31 cellular contexts compared by ENCODE assay signal in the genomic region with DNA sequence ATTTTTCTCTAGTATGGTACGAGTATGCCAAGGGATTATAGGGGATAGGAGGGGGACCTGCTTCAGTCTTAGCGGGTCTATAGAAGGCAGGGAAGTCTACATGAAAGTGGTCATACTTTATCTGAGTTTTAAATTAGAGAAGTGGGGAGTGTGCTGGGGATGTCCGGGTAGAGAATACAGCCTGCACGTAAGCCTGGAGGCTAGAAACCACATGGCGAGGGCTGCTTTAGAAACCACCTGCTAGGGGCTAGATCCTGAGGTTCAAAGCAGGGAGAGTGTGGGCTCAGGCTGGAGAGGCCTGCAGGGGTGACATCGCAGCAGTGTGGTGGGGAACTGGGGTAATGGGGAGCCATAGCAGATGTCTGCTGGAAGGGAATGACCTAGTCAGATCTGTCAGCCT.
DNase-seq lines count a peak whose midpoint lies in the region; ATAC-seq, FAIRE-seq and TF ChIP-seq lines count a peak whose summit lies in the region.
"Had no signal": no experiment of that assay in that cellular context is flagged by ENCODE, and none has a peak within 500 bp of the region (broad histone marks: within the 10 kb centered on the region; RNA-seq: fewer than 3 reads in every experiment).

No MANE protein-coding gene starts in this region.

- CTCF ChIA-PET in GM10248 (lab: Yijun Ruan, JAX): interaction anchor here (1.1 to 3.5 kb wide), 6 partner anchors 9 to 224 kb away, joined by 3 to 11 read pairs (median 8); a partner anchor contains a TSS

- no peak overlapping the region for H3K27ac Mint-ChIP-seq in osteocyte (ENCODE audit: unreplicated experiment)
- H3K27ac Mint-ChIP-seq: activated CD8-positive, alpha-beta T cell treated with anti-CD3 and anti-CD28 coated beads for 36 hours; activated naive CD8-positive, alpha-beta T cell treated with anti-CD3 and anti-CD28 coated beads, Interleukin-2, amount 10 ng/mL, durations not matched to agents 7 days and 5 days; dendritic cell treated with granulocyte-macrophage colony-stimulating factor and Interleukin-4, amounts not matched to agents 40 ng/mL and 50 ng/mL, for 4 days; mesothelial cell of epicardium; stimulated activated naive CD8-positive, alpha-beta T cell treated with anti-CD3 and anti-CD28 coated beads, Interleukin-15, amount 100 ng/mL, for 72 hours had no signal

- DNase-seq in GM10248 (ENCODE audit: extremely low spot score): peak; percentile 53
- DNase-seq in NOMO-1 (lab: John Stamatoyannopoulos, UW; ENCODE audit: unreplicated experiment in 2 of 2): peak; percentile 27 to 37
- no peak for DNase-seq in bronchial epithelial cell (ENCODE audit: low read depth)
- DNase-seq in SW 1271 (lab: John Stamatoyannopoulos, UW): no peak
- DNase-seq in osteocyte (ENCODE audit: extremely low spot score, unreplicated experiment): no peak
- DNase-seq in NK-92 treated with Interleukin-12 subunit alpha and Interleukin-12 subunit beta, amount 100 ng/mL, for 24 hours (lab: John Stamatoyannopoulos, UW): no peak
- DNase-seq: activated CD8-positive, alpha-beta T cell treated with anti-CD3 and anti-CD28 coated beads for 36 hours; activated gamma-delta T cell; activated naive CD8-positive, alpha-beta T cell treated with anti-CD3 and anti-CD28 coated beads, Interleukin-2, amount 10 ng/mL, durations not matched to agents 7 days and 5 days; activated T-cell treated with anti-CD3 and anti-CD28 coated beads for 4 hours; central memory CD4-positive, alpha-beta T cell; foreskin keratinocyte; H7; heart left ventricle; Kasumi-1; naive B cell; NCI-H1092 treated with DMSO at 0.1 percent for 48 hours; NCI-H1930; NCI-H2227 treated with DMSO at 0.1 percent for 48 hours; NCI-H526 treated with DMSO at 0.1 percent for 48 hours; nucleus accumbens; stimulated activated CD4-positive, alpha-beta T cell treated with anti-CD3 and anti-CD28 coated beads, Interleukin-15, amount 100 ng/mL, for 24 hours; stimulated activated naive CD8-positive, alpha-beta T cell treated with anti-CD3 and anti-CD28 coated beads, Interleukin-15, amount 100 ng/mL, for 72 hours had no signal

- no peaks in the 10 kb centered on the region for H3K36me3 ChIP-seq in bronchial epithelial cell (ENCODE audit: control insufficient read depth, insufficient read depth, low read length)
- H3K36me3 ChIP-seq: ascending aorta, esophagus muscularis mucosa, heart left ventricle, vagina had no signal

- no peak overlapping the region for H3K4me3 ChIP-seq in bronchial epithelial cell (ENCODE audit: low read depth, low read length)
- H3K4me3 ChIP-seq: ascending aorta, esophagus muscularis mucosa, heart left ventricle, SK-N-MC, vagina had no signal

- POLR2A ChIA-PET in GM10248 (lab: Yijun Ruan, JAX): no interaction called here

- TF ChIP-seq CTCF in GM10248 (IDR thresholded peaks at IDR 0.05; ENCODE audit: control extremely low read depth, extremely low read depth, low read depth, missing control alignments) (no peak), bronchial epithelial cell (IDR thresholded peaks at IDR 0.05; ENCODE audit: insufficient read depth, low read length, severe bottlenecking) (no peak), osteocyte (IDR thresholded peaks at IDR 0.05) (no peak)

- H3K27me3 ChIP-seq in bronchial epithelial cell (ENCODE audit: control insufficient read depth, insufficient read depth, low read length): peaks cover 3% of the 10 kb centered on the region
- H3K27me3 ChIP-seq: ascending aorta, esophagus muscularis mucosa, heart left ventricle, vagina had no signal

- H3K36me3 Mint-ChIP-seq in osteocyte (ENCODE audit: unreplicated experiment): no peaks in the 10 kb centered on the region
- H3K36me3 Mint-ChIP-seq: activated naive CD8-positive, alpha-beta T cell treated with anti-CD3 and anti-CD28 coated beads, Interleukin-2, amount 10 ng/mL, durations not matched to agents 7 days and 5 days; mesothelial cell of epicardium; naive B cell had no signal

- no peaks in the 10 kb centered on the region for H3K9me3 Mint-ChIP-seq in osteocyte (ENCODE audit: unreplicated experiment)
- H3K9me3 Mint-ChIP-seq: activated CD8-positive, alpha-beta T cell treated with anti-CD3 and anti-CD28 coated beads for 36 hours; activated naive CD8-positive, alpha-beta T cell treated with anti-CD3 and anti-CD28 coated beads, Interleukin-2, amount 10 ng/mL, durations not matched to agents 7 days and 5 days; dendritic cell treated with granulocyte-macrophage colony-stimulating factor and Interleukin-4, amounts not matched to agents 40 ng/mL and 50 ng/mL, for 4 days; mesothelial cell of epicardium; naive B cell; stimulated activated naive CD8-positive, alpha-beta T cell treated with anti-CD3 and anti-CD28 coated beads, Interleukin-15, amount 100 ng/mL, for 72 hours had no signal

- ATAC-seq in GM21529 (IDR thresholded peaks at IDR 0.05; ENCODE audit: unreplicated experiment): peak; percentile 41
- ATAC-seq in GM19351 (IDR thresholded peaks at IDR 0.05; ENCODE audit: unreplicated experiment): no peak
- ATAC-seq: activated CD8-positive, alpha-beta T cell treated with anti-CD3 and anti-CD28 coated beads for 36 hours; foreskin keratinocyte; stimulated activated naive CD8-positive, alpha-beta T cell treated with anti-CD3 and anti-CD28 coated beads, Interleukin-15, amount 100 ng/mL, for 72 hours had no signal

- no peak overlapping the region for H3K4me3 Mint-ChIP-seq in osteocyte (ENCODE audit: unreplicated experiment)
- H3K4me3 Mint-ChIP-seq: activated CD8-positive, alpha-beta T cell treated with anti-CD3 and anti-CD28 coated beads for 36 hours; activated naive CD8-positive, alpha-beta T cell treated with anti-CD3 and anti-CD28 coated beads, Interleukin-2, amount 10 ng/mL, durations not matched to agents 7 days and 5 days; dendritic cell treated with granulocyte-macrophage colony-stimulating factor and Interleukin-4, amounts not matched to agents 40 ng/mL and 50 ng/mL, for 4 days; mesothelial cell of epicardium; naive B cell; stimulated activated naive CD8-positive, alpha-beta T cell treated with anti-CD3 and anti-CD28 coated beads, Interleukin-15, amount 100 ng/mL, for 72 hours had no signal

- peak; percentile 43 for FAIRE-seq in bronchial epithelial cell (lab: Jason Lieb, UNC)

- H3K4me1 Mint-ChIP-seq in osteocyte (ENCODE audit: unreplicated experiment): peaks cover 24% of the 10 kb centered on the region
- H3K4me1 Mint-ChIP-seq: naive B cell; stimulated activated naive CD8-positive, alpha-beta T cell treated with anti-CD3 and anti-CD28 coated beads, Interleukin-15, amount 100 ng/mL, for 72 hours had no signal

- H3K27me3 Mint-ChIP-seq in osteocyte (ENCODE audit: unreplicated experiment): peaks cover 7% of the 10 kb centered on the region
- H3K27me3 Mint-ChIP-seq: activated CD8-positive, alpha-beta T cell treated with anti-CD3 and anti-CD28 coated beads for 36 hours; activated naive CD8-positive, alpha-beta T cell treated with anti-CD3 and anti-CD28 coated beads, Interleukin-2, amount 10 ng/mL, durations not matched to agents 7 days and 5 days; stimulated activated naive CD8-positive, alpha-beta T cell treated with anti-CD3 and anti-CD28 coated beads, Interleukin-15, amount 100 ng/mL, for 72 hours had no signal

Comparison
In these comparisons a context has a peak if more than half of its experiments do, and no peak if none do; other contexts are left out.
1. DNase-seq: peak in GM10248 (single experiment) and NOMO-1 (2 of 2); none in bronchial epithelial cell (single experiment), SW 1271 (0 of 2), osteocyte (single experiment) and NK-92 treated with Interleukin-12 subunit alpha and Interleukin-12 subunit beta, amount 100 ng/mL, for 24 hours (single experiment).